Comparison of ENCODE assay signal across 11 cellular contexts in the genomic region with DNA sequence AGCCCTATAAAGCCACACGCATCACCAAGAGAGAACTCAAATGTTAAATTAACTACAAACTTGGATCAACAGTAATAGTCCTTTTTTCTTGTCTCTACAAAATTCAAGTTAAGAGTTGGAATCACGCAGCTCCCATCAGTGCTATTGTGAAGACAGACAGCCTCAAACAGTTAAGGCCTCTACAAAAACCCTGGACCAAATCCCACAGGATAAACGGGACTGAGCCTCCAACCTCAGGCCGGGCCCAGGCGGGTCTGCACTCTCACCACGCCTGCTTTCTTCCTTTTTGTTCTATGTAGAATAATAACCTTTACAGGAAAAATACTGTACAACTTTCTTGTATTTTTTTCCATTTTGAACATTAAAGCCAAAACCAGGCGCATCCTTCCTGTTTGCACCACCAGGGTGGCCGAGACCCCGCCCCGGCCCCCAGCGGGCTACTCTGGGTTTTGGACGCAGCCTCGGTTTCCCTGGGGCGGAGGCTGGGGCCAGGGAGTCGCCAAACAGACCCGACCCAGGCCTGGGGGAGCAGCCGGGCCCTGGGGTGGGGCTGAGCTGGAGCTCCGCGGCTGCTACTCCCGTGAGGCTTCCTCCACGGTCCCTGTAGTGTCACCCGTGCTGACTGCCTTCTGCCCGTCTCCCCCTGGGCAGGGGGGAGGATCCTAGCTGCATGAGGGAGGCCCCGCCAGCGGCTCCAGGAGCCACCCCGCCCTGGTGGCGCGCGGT.
DNase-seq lines count a peak whose midpoint lies in the region; ATAC-seq and TF ChIP-seq lines count a peak whose summit lies in the region.
"Had no signal": no experiment of that assay in that cellular context is flagged by ENCODE, and none has a peak within 500 bp of the region (broad histone marks: within the 10 kb centered on the region; RNA-seq: fewer than 3 reads in every experiment).

No MANE protein-coding gene starts in this region.

- H3K27me3 Mint-ChIP-seq in activated naive CD8-positive, alpha-beta T cell, result no peaks in the 10 kb centered on the region
- peaks cover 3% of the 10 kb centered on the region for H3K27me3 Mint-ChIP-seq in activated naive CD8-positive, alpha-beta T cell treated with anti-CD3 and anti-CD28 coated beads for 36 hours

- H3K4me1 Mint-ChIP-seq in activated naive CD8-positive, alpha-beta T cell (ENCODE audit: low read depth), result peaks cover 6% of the 10 kb centered on the region
- peaks cover 1% of the 10 kb centered on the region for H3K4me1 Mint-ChIP-seq in activated naive CD8-positive, alpha-beta T cell treated with anti-CD3 and anti-CD28 coated beads for 36 hours

- H3K36me3 ChIP-seq in ascending aorta (peaks cover 16% of the 10 kb centered on the region in 2 donors), lower lobe of right lung (peaks cover 42% of the 10 kb centered on the region), tibial artery (peaks cover 11 to 39% (median 11%) of the 10 kb centered on the region in 3 donors)

- ATAC-seq in lower lobe of right lung (no peak), HG02571 (IDR thresholded peaks at IDR 0.05; ENCODE audit: unreplicated experiment) (no peak), GM21619 (IDR thresholded peaks at IDR 0.05; ENCODE audit: unreplicated experiment) (no peak), HG03460 (IDR thresholded peaks at IDR 0.05; ENCODE audit: unreplicated experiment) (no peak)

- no peak for DNase-seq in activated naive CD8-positive, alpha-beta T cell treated with anti-CD3 and anti-CD28 coated beads for 36 hours
- DNase-seq in ascending aorta (ENCODE audit: low spot score in 2 of 2) (no peak), lower lobe of right lung (no peak), tibial artery (no peak)
- DNase-seq: GF-D8, NCI-H2081 had no signal

- intact Hi-C loops in ascending aorta (cut with DNase I), result loop anchor here (2.0 to 5.0 kb wide), 2 partner anchors 27 to 154 kb away; no protein-coding TSS in a partner anchor
- intact Hi-C loops in lower lobe of right lung (cut with DNase I), result no loop called here
- intact Hi-C loops in tibial artery (cut with DNase I; ENCODE audit: low total_unique reads), result loop anchor here (5.0 kb wide), 1 partner anchor 54 kb away; no protein-coding TSS in a partner anchor

- H3K27ac Mint-ChIP-seq in activated naive CD8-positive, alpha-beta T cell, result no peak overlapping the region
- no peak overlapping the region for H3K27ac Mint-ChIP-seq in activated naive CD8-positive, alpha-beta T cell treated with anti-CD3 and anti-CD28 coated beads for 36 hours
- H3K27ac Mint-ChIP-seq: immature natural killer cell had no signal

- H3K4me3 Mint-ChIP-seq in activated naive CD8-positive, alpha-beta T cell, result peak overlapping the region; percentile 7
- no peak overlapping the region for H3K4me3 Mint-ChIP-seq in activated naive CD8-positive, alpha-beta T cell treated with anti-CD3 and anti-CD28 coated beads for 36 hours

- no peak for TF ChIP-seq CTCF in ascending aorta (IDR thresholded peaks at IDR 0.05)
- TF ChIP-seq CTCF in lower lobe of right lung (IDR thresholded peaks at IDR 0.05), result no peak
- TF ChIP-seq CTCF in tibial artery (IDR thresholded peaks at IDR 0.05), result no peak

- no peaks in the 10 kb centered on the region for H3K9me3 Mint-ChIP-seq in activated naive CD8-positive, alpha-beta T cell (ENCODE audit: low read depth)
- no peaks in the 10 kb centered on the region for H3K9me3 Mint-ChIP-seq in activated naive CD8-positive, alpha-beta T cell treated with anti-CD3 and anti-CD28 coated beads for 36 hours
- H3K9me3 Mint-ChIP-seq: immature natural killer cell had no signal

- no peaks in the 10 kb centered on the region for H3K27me3 ChIP-seq in ascending aorta
- H3K27me3 ChIP-seq in lower lobe of right lung (ENCODE audit: low read depth), result peaks cover 5% of the 10 kb centered on the region
- H3K27me3 ChIP-seq in tibial artery, result no peaks in the 10 kb centered on the region

- H3K4me1 ChIP-seq in ascending aorta (peaks cover 32 to 49% of the 10 kb centered on the region in 2 donors), lower lobe of right lung (peaks cover 52% of the 10 kb centered on the region), tibial artery (peaks cover 0 to 70% (median 53%) of the 10 kb centered on the region in 4 donors)

- H3K4me3 ChIP-seq in ascending aorta (peak overlapping the region in 1 of 2 donors; percentile 53), lower lobe of right lung (peak overlapping the region; percentile 35), tibial artery (peak overlapping the region; percentile 23 to 30)

- H3K9me3 ChIP-seq in ascending aorta (no peaks in the 10 kb centered on the region), lower lobe of right lung (no peaks in the 10 kb centered on the region), tibial artery (no peaks in the 10 kb centered on the region)

- no peaks in the 10 kb centered on the region for H3K36me3 Mint-ChIP-seq in activated naive CD8-positive, alpha-beta T cell
- no peaks in the 10 kb centered on the region for H3K36me3 Mint-ChIP-seq in activated naive CD8-positive, alpha-beta T cell treated with anti-CD3 and anti-CD28 coated beads for 36 hours

- H3K27ac ChIP-seq in ascending aorta (peak overlapping the region; percentile 97 to 99), lower lobe of right lung (no peak overlapping the region), tibial artery (peak overlapping the region; percentile 41 to 88)
